8 cellular contexts compared by ENCODE assay signal in the genomic region with DNA sequence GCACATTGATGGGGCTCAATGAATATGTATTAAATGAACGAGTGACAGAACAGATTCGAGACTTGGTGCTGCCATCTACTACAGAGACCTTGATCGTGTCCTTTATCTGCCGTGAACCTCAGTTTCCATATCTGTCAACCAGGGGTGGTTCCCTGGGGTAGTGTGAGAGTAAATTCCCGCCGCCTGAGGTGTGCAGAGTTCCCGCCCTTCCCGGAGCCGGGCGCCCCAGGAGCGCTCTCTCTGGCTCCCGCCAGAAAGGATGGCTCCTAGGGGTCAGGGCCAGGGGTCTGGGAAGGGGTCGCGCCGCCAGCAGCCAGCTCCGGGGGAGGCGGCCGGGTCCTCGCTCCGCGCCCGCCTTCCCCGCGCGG. TPM values are rescaled to one million over a fixed set of nuclear protein-coding genes. Genes with fewer than 3 reads are reported as not detected.
A peak's percentile ranks its signal among the peaks of the same experiment; 100 is the strongest.
DNase-seq lines count a peak whose midpoint lies in the region; ATAC-seq, FAIRE-seq and TF ChIP-seq lines count a peak whose summit lies in the region.

No MANE protein-coding gene starts in this region.

- H3K4me3 ChIP-seq in coronary artery = peak overlapping the region; percentile 92
- H3K4me3 ChIP-seq in muscle layer of colon (ENCODE audit: low read depth in 1 of 2, low read length in 2 of 2) = peak overlapping the region; percentile 29 to 42

- peaks cover 32% of the 10 kb centered on the region for H3K4me1 Mint-ChIP-seq in HFFc6 (ENCODE audit: low read depth)

- peak overlapping the region; percentile 72 for H3K4me3 Mint-ChIP-seq in HFFc6

- no peak for TF ChIP-seq POLR2A in GM12892 (IDR thresholded peaks at IDR 0.05; ENCODE audit: low read depth, low read length)

- no peaks in the 10 kb centered on the region for H3K27me3 ChIP-seq in muscle layer of colon (ENCODE audit: control insufficient read depth in 1 of 2, insufficient read depth in 2 of 2, low read length in 2 of 2)

- in situ Hi-C loops in ACHN (cut with HindIII; ENCODE audit: low pct_ligation_motif_present, low pct_unique_long_range_greater_than_20kb, low sequenced_read_pairs) = no loop called here

- no peaks in the 10 kb centered on the region for H3K36me3 Mint-ChIP-seq in HFFc6 (ENCODE audit: low read depth)

- FAIRE-seq in GM12892 (lab: Jason Lieb, UNC) = no peak

- H3K4me1 ChIP-seq in muscle layer of colon (ENCODE audit: insufficient read depth, low read length) = peaks cover 4% of the 10 kb centered on the region

- ATAC-seq in HG03469 (IDR thresholded peaks at IDR 0.05; ENCODE audit: unreplicated experiment) = no peak

- H3K27ac ChIP-seq in coronary artery (peak overlapping the region; percentile 60 to 89), muscle layer of colon (ENCODE audit: low read depth, low read length) (no peak overlapping the region)

- H3K9me3 Mint-ChIP-seq in HFFc6 = no peaks in the 10 kb centered on the region

- H3K27ac Mint-ChIP-seq in HFFc6 = no peak overlapping the region

- H3K36me3 ChIP-seq in muscle layer of colon (ENCODE audit: insufficient read depth, low read length) = no peaks in the 10 kb centered on the region

- H3K9me3 ChIP-seq in muscle layer of colon (ENCODE audit: low read length) = no peaks in the 10 kb centered on the region

- no peak overlapping the region for H3K9ac ChIP-seq in muscle layer of colon (ENCODE audit: low read length)

- TF ChIP-seq CTCF in HFFc6 (IDR thresholded peaks at IDR 0.05) = no peak
- TF ChIP-seq CTCF in coronary artery (IDR thresholded peaks at IDR 0.05) = no peak

- DNase-seq in ACHN (peak; percentile 9), HFFc6 (no peak), coronary artery (ENCODE audit: low spot score) (no peak), GM12892 (ENCODE audit: insufficient read length) (no peak), GOT3 (lab: John Stamatoyannopoulos, UW) (no peak), OCI-M2 (lab: John Stamatoyannopoulos, UW; ENCODE audit: unreplicated experiment) (no peak)

- peaks cover 9% of the 10 kb centered on the region for H3K27me3 Mint-ChIP-seq in HFFc6 (ENCODE audit: insufficient read depth)

RNA-seq across cellular contexts. Expression of a gene that starts 0.3 kb away (rescaled TPM):
- total RNA-seq in HFFc6 (2021; fragmentation: NEBNext Ultra II Directional; extraction: Animal tissue kit (Norgen Biotek cat#: 25700)) = under 1 TPM; 0.41 to 0.74 (median 0.47) TPM
- polyA plus RNA-seq in GM12892 (2012; ENCODE audit: missing spikeins) = 1.1 TPM
